In genomic region chr6:43222418-43223059, GRCh38 we compare ENCODE assay signal across 1 cellular context.
TF ChIP-seq lines count a peak whose summit lies in the region.

No MANE protein-coding gene starts in this region.

TF ChIP-seq in HepG2, 621 proteins besides CTCF, POLR2A, EP300 and RAD21:
- TF ChIP-seq ZNF564 (CRISPR knock-in tag; IDR thresholded peaks at IDR 0.05) (no peak), HNF4G (IDR thresholded peaks at IDR 0.05; ENCODE audit: borderline replicate concordance, low read depth, low read length) (0 out of 2 replicates have a peak, but pooled peaks have one; percentile 2), HNF4G (CRISPR knock-in tag; IDR thresholded peaks at IDR 0.05; ENCODE audit: borderline replicate concordance, low read depth) (no peak), NFKBIZ (CRISPR knock-in tag; IDR thresholded peaks at IDR 0.05) (no peak), ELK4 (CRISPR knock-in tag; IDR thresholded peaks at IDR 0.05; ENCODE audit: borderline replicate concordance) (no peak), ZKSCAN1 (IDR thresholded peaks at IDR 0.05; ENCODE audit: low read length) (no peak), CSRNP2 (CRISPR knock-in tag; conservative IDR thresholded peaks at IDR 0.05; ENCODE audit: low read depth) (no peak), HMG20B (CRISPR knock-in tag; conservative IDR thresholded peaks at IDR 0.05) (no peak), SRSF1 (optimal IDR thresholded peaks at IDR 0.05; ENCODE audit: low read depth, low read length) (no peak), RBM22 (optimal IDR thresholded peaks at IDR 0.05; ENCODE audit: low read length) (peak; percentile 38), RARG (CRISPR knock-in tag; IDR thresholded peaks at IDR 0.05; ENCODE audit: low read depth) (no peak), AGO2 (optimal IDR thresholded peaks at IDR 0.05; ENCODE audit: low read depth, low read length) (peak; percentile 57), BRD4 (CRISPR knock-in tag; IDR thresholded peaks at IDR 0.05) (no peak), ZC3H13 (CRISPR knock-in tag; IDR thresholded peaks at IDR 0.05) (peak; percentile 43; the same call in 1 of the 2 replicates), IKZF5 (CRISPR knock-in tag; IDR thresholded peaks at IDR 0.05) (no peak), ZSCAN30 (CRISPR knock-in tag; IDR thresholded peaks at IDR 0.05) (no peak), ZNF747 (CRISPR knock-in tag; IDR thresholded peaks at IDR 0.05; ENCODE audit: borderline replicate concordance) (no peak), POLR2G (IDR thresholded peaks at IDR 0.05; ENCODE audit: low read depth, low read length) (peak; percentile 35; the same call in 1 of the 2 replicates), CCDC6 (CRISPR knock-in tag; IDR thresholded peaks at IDR 0.05) (no peak), PCBP1 (IDR thresholded peaks at IDR 0.05; ENCODE audit: borderline replicate concordance, low read depth, low read length) (0 out of 2 replicates have a peak, but pooled peaks have one; percentile 29), GTF2F1 (IDR thresholded peaks at IDR 0.05; ENCODE audit: low read length) (no peak), MYC (CRISPR knock-in tag; IDR thresholded peaks at IDR 0.05; ENCODE audit: borderline replicate concordance) (0 out of 2 replicates have a peak, but pooled peaks have one; percentile 9)
